In the genomic region with DNA sequence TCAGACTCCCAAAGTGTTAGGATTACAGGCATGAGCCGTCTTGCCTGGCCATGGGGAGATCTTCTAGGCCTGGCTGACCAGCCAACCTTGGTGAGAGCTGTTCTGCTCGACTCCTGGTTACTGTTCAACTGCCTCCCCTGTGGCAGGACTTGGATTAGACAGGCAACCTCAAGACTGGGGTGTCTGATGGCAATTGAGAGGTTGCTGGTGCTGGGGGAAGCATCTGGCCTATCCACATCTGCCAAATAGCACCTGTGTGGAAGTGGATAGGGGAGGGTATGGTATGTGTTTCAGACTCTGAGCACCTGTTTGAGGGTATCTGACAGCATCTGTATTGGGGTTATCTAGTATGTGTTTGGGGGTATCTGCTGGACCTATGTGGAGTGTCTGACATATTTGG, we compare ENCODE assay signal across 14 cellular contexts. TPM values are rescaled to one million over a fixed set of nuclear protein-coding genes. Genes with fewer than 3 reads are reported as not detected.
DNase-seq lines count a peak whose midpoint lies in the region; ATAC-seq and TF ChIP-seq lines count a peak whose summit lies in the region.
"Had no signal": no experiment of that assay in that cellular context is flagged by ENCODE, and none has a peak within 500 bp of the region (broad histone marks: within the 10 kb centered on the region; RNA-seq: fewer than 3 reads in every experiment).

No MANE protein-coding gene starts in this region.

- no peak overlapping the region for H3K9ac ChIP-seq in trophoblast cell (ENCODE audit: low read length)

- H3K27me3 Mint-ChIP-seq in activated T-cell treated with anti-CD3 and anti-CD28 coated beads, Interleukin-2, amount 50 U/mL, for 24 hours: no peaks in the 10 kb centered on the region

- TF ChIP-seq CTCF in RWPE1 (conservative IDR thresholded peaks at IDR 0.05; ENCODE audit: low read depth): no peak

- peak overlapping the region; percentile 32 for H2BK12ac ChIP-seq in trophoblast cell (ENCODE audit: low read length)

- H3K4me2 ChIP-seq in trophoblast cell (ENCODE audit: low read length): no peak overlapping the region

- no peaks in the 10 kb centered on the region for H3K9me3 ChIP-seq in effector memory CD4-positive, alpha-beta T cell (ENCODE audit: control insufficient read depth, low read length)
- no peaks in the 10 kb centered on the region for H3K9me3 ChIP-seq in trophoblast cell (ENCODE audit: insufficient read depth, low read depth, low read length)
- H3K9me3 ChIP-seq: adrenal gland, upper lobe of right lung had no signal

- no CpG with 5 or more reads among the region's 2 CpGs for WGBS in trophoblast cell (ENCODE audit: extremely low coverage, insufficient coverage, insufficient read length)

- H3K27ac ChIP-seq in RWPE1 (peak overlapping the region; percentile 92), trophoblast cell (ENCODE audit: low read depth, low read length) (no peak overlapping the region)
- H3K27ac ChIP-seq in effector memory CD4-positive, alpha-beta T cell (ENCODE audit: insufficient read depth, low read length, poor library complexity, severe bottlenecking): peak overlapping the region; percentile 8
- H3K27ac ChIP-seq: adrenal gland, upper lobe of right lung had no signal

- H3K4me1 Mint-ChIP-seq in activated T-cell treated with anti-CD3 and anti-CD28 coated beads, Interleukin-2, amount 50 U/mL, for 24 hours (ENCODE audit: low read depth): peaks cover 43% of the 10 kb centered on the region

- peak overlapping the region; percentile 83 for H3K27ac Mint-ChIP-seq in activated T-cell treated with anti-CD3 and anti-CD28 coated beads, Interleukin-2, amount 50 U/mL, for 24 hours

- ATAC-seq in HG03439 (IDR thresholded peaks at IDR 0.05; ENCODE audit: unreplicated experiment) (no peak), HG03442 (IDR thresholded peaks at IDR 0.05; ENCODE audit: unreplicated experiment) (no peak)
- ATAC-seq: upper lobe of right lung had no signal

- peaks cover 19% of the 10 kb centered on the region for H3K79me2 ChIP-seq in trophoblast cell (ENCODE audit: control insufficient read depth, insufficient read depth, low read length, poor library complexity)

- peak overlapping the region; percentile 14 for H2BK120ac ChIP-seq in trophoblast cell (ENCODE audit: insufficient read depth, low read length, poor library complexity)

- peaks cover 23% of the 10 kb centered on the region for H3K36me3 Mint-ChIP-seq in activated T-cell treated with anti-CD3 and anti-CD28 coated beads, Interleukin-2, amount 50 U/mL, for 24 hours (ENCODE audit: low read depth)

- CTCF ChIA-PET in RWPE1 (lab: Yijun Ruan, JAX): no interaction called here

- no peak for DNase-seq in activated T-cell treated with anti-CD3 and anti-CD28 coated beads, Interleukin-2, amount 50 U/mL, for 24 hours
- DNase-seq in activated T-cell treated with anti-CD3 and anti-CD28 coated beads for 4 hours (no peak), RWPE1 (ENCODE audit: low spot score) (no peak), trophoblast cell (no peak), middle frontal gyrus (ENCODE audit: extremely low spot score, low spot score) (no peak)
- no peak for DNase-seq in effector memory CD4-positive, alpha-beta T cell
- DNase-seq: adrenal gland; DMS79; NCI-H345; stimulated activated CD4-positive, alpha-beta T cell treated with anti-CD3 and anti-CD28 coated beads, Interleukin-15, amount 100 ng/mL, for 24 hours; SW 1271; upper lobe of right lung had no signal

- H3K4me3 Mint-ChIP-seq in activated T-cell treated with anti-CD3 and anti-CD28 coated beads, Interleukin-2, amount 50 U/mL, for 24 hours: peak overlapping the region; percentile 89

- no peak overlapping the region for H2BK5ac ChIP-seq in trophoblast cell (ENCODE audit: low read depth, low read length, poor library complexity)

- H4K8ac ChIP-seq in trophoblast cell (ENCODE audit: low read depth, low read length): no peak overlapping the region

- no peak overlapping the region for H3K23ac ChIP-seq in trophoblast cell (ENCODE audit: low read length)

- H3K79me1 ChIP-seq in trophoblast cell (ENCODE audit: low read length): peaks cover 27% of the 10 kb centered on the region

- H2AFZ ChIP-seq in trophoblast cell (ENCODE audit: insufficient read depth, low read length, poor library complexity): no peak overlapping the region

- peaks cover 25% of the 10 kb centered on the region for H3K4me1 ChIP-seq in effector memory CD4-positive, alpha-beta T cell (ENCODE audit: control insufficient read depth, insufficient read depth, low read length, poor library complexity, severe bottlenecking)
- H3K4me1 ChIP-seq in trophoblast cell (ENCODE audit: control insufficient read depth in 1 of 2, insufficient read depth in 2 of 2, low read length in 2 of 2): peaks cover 10 to 27% of the 10 kb centered on the region in 2 experiments

- peak overlapping the region; percentile 29 for H4K91ac ChIP-seq in trophoblast cell (ENCODE audit: low read depth, low read length)

- no peak overlapping the region for H3K4me3 ChIP-seq in effector memory CD4-positive, alpha-beta T cell (ENCODE audit: insufficient read depth, low read depth, low read length, poor library complexity, severe bottlenecking)
- no peak overlapping the region for H3K4me3 ChIP-seq in trophoblast cell (ENCODE audit: low read depth, low read length)

- peak overlapping the region; percentile 71 for H2AK5ac ChIP-seq in trophoblast cell (ENCODE audit: low read length)

- no peak overlapping the region for H3K18ac ChIP-seq in trophoblast cell (ENCODE audit: low read length)

- H3K27me3 ChIP-seq in effector memory CD4-positive, alpha-beta T cell (replicated peaks; ENCODE audit: control insufficient read depth, insufficient read depth, low read length, poor library complexity, severe bottlenecking): no peaks in the 10 kb centered on the region
- H3K27me3 ChIP-seq in trophoblast cell (ENCODE audit: insufficient read depth, low read length): no peaks in the 10 kb centered on the region
- H3K27me3 ChIP-seq: adrenal gland, upper lobe of right lung had no signal

- no peak overlapping the region for H3K4ac ChIP-seq in trophoblast cell (ENCODE audit: low read depth, low read length)

- POLR2A ChIA-PET in RWPE1 (lab: Yijun Ruan, JAX; ENCODE audit: low non-redundant PET): no interaction called here

- no peak overlapping the region for H4K12ac ChIP-seq in trophoblast cell (ENCODE audit: low read depth, low read length)

- peaks cover 21% of the 10 kb centered on the region for H3K36me3 ChIP-seq in effector memory CD4-positive, alpha-beta T cell (ENCODE audit: control insufficient read depth, insufficient read depth, low read length)
- no peaks in the 10 kb centered on the region for H3K36me3 ChIP-seq in trophoblast cell (ENCODE audit: control insufficient read depth in 1 of 2, insufficient read depth in 2 of 2, low read length in 2 of 2)
- H3K36me3 ChIP-seq: adrenal gland, upper lobe of right lung had no signal

- peak overlapping the region; percentile 26 for H3K14ac ChIP-seq in trophoblast cell (ENCODE audit: low read length)

- H3K9me3 Mint-ChIP-seq in activated T-cell treated with anti-CD3 and anti-CD28 coated beads, Interleukin-2, amount 50 U/mL, for 24 hours: no peaks in the 10 kb centered on the region

RNA-seq across cellular contexts. Expression of a gene that starts 44.7 kb away (rescaled TPM):
- polyA plus RNA-seq in trophoblast cell (2013): 38.7 and 39.8 TPM in 2 replicates
